Comparison of ENCODE assay signal across 8 cellular contexts in genomic region chr1:99180343-99180808, GRCh38.
A peak's percentile ranks its signal among the peaks of the same experiment; 100 is the strongest.
DNase-seq lines count a peak whose midpoint lies in the region; ATAC-seq and TF ChIP-seq lines count a peak whose summit lies in the region.

No MANE protein-coding gene starts in this region.

- no peak overlapping the region for H3K4me3 Mint-ChIP-seq in natural killer cell

- intact Hi-C loops in natural killer cell (cut with micrococcal nuclease) = loop anchor here (5.0 to 10.0 kb wide), 2 partner anchors 302 to 524 kb away; no protein-coding TSS in a partner anchor

- H3K27ac Mint-ChIP-seq in natural killer cell = no peak overlapping the region

- peak; percentile 94 for DNase-seq in DMS53 (lab: John Stamatoyannopoulos, UW)
- DNase-seq in HUDEP-2 (lab: John Stamatoyannopoulos, UW; ENCODE audit: unreplicated experiment in 76 of 76) = peak in 58 of 76 experiments; percentile 1 to 72 (median 38)
- DNase-seq in NOMO-1 treated with DMSO at 0.1 percent for 48 hours (lab: John Stamatoyannopoulos, UW; ENCODE audit: unreplicated experiment) = peak; percentile 78
- DNase-seq in activated CD8-positive, alpha-beta memory T cell treated with anti-CD3 and anti-CD28 coated beads, Interleukin-2, amount 50 U/mL, for 48 hours = peak; percentile 67
- no peak for DNase-seq in natural killer cell
- peak; percentile 43 for DNase-seq in stimulated activated naive CD4-positive, alpha-beta T cell treated with Interleukin-2 at 50 U/mL for 16 hours (lab: John Stamatoyannopoulos, UW)

- peak; percentile 99 for ATAC-seq in GM21528 (IDR thresholded peaks at IDR 0.05; ENCODE audit: low FRiP score, unreplicated experiment)
- ATAC-seq in esophagus mucosa = peak; percentile 83
- peak; percentile 66 to 80 (median 79) for ATAC-seq in natural killer cell

- H3K9me3 Mint-ChIP-seq in natural killer cell = no peaks in the 10 kb centered on the region

- peaks cover 3 to 5% of the 10 kb centered on the region in 2 donors for H3K27me3 Mint-ChIP-seq in natural killer cell (ENCODE audit: low read depth in 2 of 2)

- TF ChIP-seq CTCF in natural killer cell (IDR thresholded peaks at IDR 0.05) = peak; percentile 74

- H3K36me3 Mint-ChIP-seq in natural killer cell = no peaks in the 10 kb centered on the region

- H3K4me1 Mint-ChIP-seq in natural killer cell = no peaks in the 10 kb centered on the region
